In genomic region chr12:95083938-95084337, GRCh38 we compare ENCODE assay signal across 8 cellular contexts. TPM values are rescaled to one million over a fixed set of nuclear protein-coding genes. Genes with fewer than 3 reads are reported as not detected.
DNase-seq lines count a peak whose midpoint lies in the region; ATAC-seq and TF ChIP-seq lines count a peak whose summit lies in the region.

No MANE protein-coding gene starts in this region.

- intact Hi-C loops in thyroid gland (cut with DNase I): no loop called here

- no peak overlapping the region for H2AFZ ChIP-seq in smooth muscle cell (ENCODE audit: low read depth)

- H3K36me3 Mint-ChIP-seq in HFFc6 (ENCODE audit: low read depth): no peaks in the 10 kb centered on the region
- no peaks in the 10 kb centered on the region for H3K36me3 Mint-ChIP-seq in activated T-helper 17 cell treated with anti-CD3 and anti-CD28 coated beads, Interleukin-2, amount 50 U/mL, for 72 hours (ENCODE audit: low read depth)

- no peaks in the 10 kb centered on the region for H3K27me3 ChIP-seq in smooth muscle cell (ENCODE audit: low read depth)
- H3K27me3 ChIP-seq in thyroid gland: no peaks in the 10 kb centered on the region

- peaks cover 17% of the 10 kb centered on the region for H3K4me1 ChIP-seq in smooth muscle cell (ENCODE audit: low read depth)
- peaks cover 5 to 8% of the 10 kb centered on the region in 2 donors for H3K4me1 ChIP-seq in thyroid gland

- no peaks in the 10 kb centered on the region for H3K79me2 ChIP-seq in smooth muscle cell (ENCODE audit: low read depth)

- peaks cover 17% of the 10 kb centered on the region for H3K4me1 Mint-ChIP-seq in HFFc6 (ENCODE audit: low read depth)
- H3K4me1 Mint-ChIP-seq in activated T-helper 17 cell treated with anti-CD3 and anti-CD28 coated beads, Interleukin-2, amount 50 U/mL, for 72 hours: no peaks in the 10 kb centered on the region

- WGBS in smooth muscle cell (ENCODE audit: low lambda C conversion rate): 11% methylated on average over 4 of the region's 4 CpGs
- WGBS in thyroid gland, 2 donors: 46 to 47% methylated on average over 4 of the region's 4 CpGs

- no peak overlapping the region for H3K4me2 ChIP-seq in smooth muscle cell

- no peak overlapping the region for H3K4me3 ChIP-seq in smooth muscle cell
- H3K4me3 ChIP-seq in thyroid gland (replicated peaks in 1 of 3): no peak overlapping the region

- TF ChIP-seq POLR2A in thyroid gland (IDR thresholded peaks at IDR 0.05): no peak

- TF ChIP-seq CTCF in HFFc6 (IDR thresholded peaks at IDR 0.05): no peak
- no peak for TF ChIP-seq CTCF in smooth muscle cell (IDR thresholded peaks at IDR 0.05; ENCODE audit: borderline replicate concordance, insufficient read depth, poor library complexity, severe bottlenecking)
- no peak for TF ChIP-seq CTCF in thyroid gland (IDR thresholded peaks at IDR 0.05)

- H3K4me3 Mint-ChIP-seq in HFFc6: no peak overlapping the region; the same call in 1 of the 2 replicates
- no peak overlapping the region for H3K4me3 Mint-ChIP-seq in activated T-helper 17 cell treated with anti-CD3 and anti-CD28 coated beads, Interleukin-2, amount 50 U/mL, for 72 hours

- H3K27ac ChIP-seq in smooth muscle cell (ENCODE audit: low read depth) (peak overlapping the region; percentile 4), thyroid gland (peak overlapping the region in 1 of 3 donors; percentile 32)

- H3K9me3 ChIP-seq in smooth muscle cell (replicated peaks; ENCODE audit: low read depth) (no peaks in the 10 kb centered on the region), thyroid gland (no peaks in the 10 kb centered on the region)

- H4K20me1 ChIP-seq in smooth muscle cell (ENCODE audit: low read depth): no peaks in the 10 kb centered on the region

- peak overlapping the region; percentile 63 for H3K27ac Mint-ChIP-seq in HFFc6
- no peak overlapping the region for H3K27ac Mint-ChIP-seq in activated T-helper 17 cell treated with anti-CD3 and anti-CD28 coated beads, Interleukin-2, amount 50 U/mL, for 72 hours

- ATAC-seq in HG03196 (IDR thresholded peaks at IDR 0.05; ENCODE audit: unreplicated experiment): no peak
- no peak for ATAC-seq in activated T-helper 17 cell treated with anti-CD3 and anti-CD28 coated beads, Interleukin-2, amount 50 U/mL, for 72 hours (replicated peaks)

- H3K27me3 Mint-ChIP-seq in HFFc6 (ENCODE audit: insufficient read depth): no peaks in the 10 kb centered on the region
- H3K27me3 Mint-ChIP-seq in activated T-helper 17 cell treated with anti-CD3 and anti-CD28 coated beads, Interleukin-2, amount 50 U/mL, for 72 hours: peaks cover 2% of the 10 kb centered on the region

- H3K36me3 ChIP-seq in smooth muscle cell (ENCODE audit: low read depth) (no peaks in the 10 kb centered on the region), thyroid gland (no peaks in the 10 kb centered on the region)

- no peaks in the 10 kb centered on the region for H3F3A ChIP-seq in smooth muscle cell (ENCODE audit: low read depth)

- DNase-seq in HFFc6: peak; percentile 48
- DNase-seq in cerebellar cortex (ENCODE audit: low spot score): peak; percentile 90
- DNase-seq in kidney glomerular epithelial cell (lab: John Stamatoyannopoulos, UW): peak; percentile 22
- no peak for DNase-seq in smooth muscle cell (lab: John Stamatoyannopoulos, UW; ENCODE audit: unreplicated experiment)
- no peak for DNase-seq in NCI-H524 treated with DMSO at 0.1 percent for 48 hours (lab: John Stamatoyannopoulos, UW)
- no peak for DNase-seq in thyroid gland

- H3K9ac ChIP-seq in smooth muscle cell (ENCODE audit: low read depth): no peak overlapping the region

- no peaks in the 10 kb centered on the region for H3K9me3 Mint-ChIP-seq in HFFc6
- H3K9me3 Mint-ChIP-seq in activated T-helper 17 cell treated with anti-CD3 and anti-CD28 coated beads, Interleukin-2, amount 50 U/mL, for 72 hours: no peaks in the 10 kb centered on the region

RNA-seq across cellular contexts. Expression of gene NR2C1, which starts 10.5 kb away (rescaled TPM):
- total RNA-seq in HFFc6 (2021; fragmentation: NEBNext Ultra II Directional; extraction: Animal tissue kit (Norgen Biotek cat#: 25700)): 10 to 100 TPM; 15.3 to 25.8 (median 19.7) TPM
- total RNA-seq in smooth muscle cell (48.0 and 58.6 TPM in 2 replicates), thyroid gland (100 to 1,000 TPM in 2 of 4 donors, 10 to 100 TPM in 2; 69.6 to 248 (median 103) TPM)
- 23.7 and 25.4 TPM in 2 replicates for polyA plus RNA-seq in smooth muscle cell
- 10 to 100 TPM; 17.0 to 28.5 TPM for total RNA-seq in activated T-helper 17 cell treated with anti-CD3 and anti-CD28 coated beads, Interleukin-2, amount 50 U/mL, for 72 hours

Comparison
In these comparisons a context has a peak if more than half of its experiments do, and no peak if none do; other contexts are left out.
1. DNase-seq: peak in HFFc6 (single experiment), cerebellar cortex (single experiment) and kidney glomerular epithelial cell (single experiment); none in smooth muscle cell (single experiment), NCI-H524 treated with DMSO at 0.1 percent for 48 hours (single experiment) and thyroid gland (0 of 2).